Comparison of ENCODE assay signal across 22 cellular contexts in the genomic region with DNA sequence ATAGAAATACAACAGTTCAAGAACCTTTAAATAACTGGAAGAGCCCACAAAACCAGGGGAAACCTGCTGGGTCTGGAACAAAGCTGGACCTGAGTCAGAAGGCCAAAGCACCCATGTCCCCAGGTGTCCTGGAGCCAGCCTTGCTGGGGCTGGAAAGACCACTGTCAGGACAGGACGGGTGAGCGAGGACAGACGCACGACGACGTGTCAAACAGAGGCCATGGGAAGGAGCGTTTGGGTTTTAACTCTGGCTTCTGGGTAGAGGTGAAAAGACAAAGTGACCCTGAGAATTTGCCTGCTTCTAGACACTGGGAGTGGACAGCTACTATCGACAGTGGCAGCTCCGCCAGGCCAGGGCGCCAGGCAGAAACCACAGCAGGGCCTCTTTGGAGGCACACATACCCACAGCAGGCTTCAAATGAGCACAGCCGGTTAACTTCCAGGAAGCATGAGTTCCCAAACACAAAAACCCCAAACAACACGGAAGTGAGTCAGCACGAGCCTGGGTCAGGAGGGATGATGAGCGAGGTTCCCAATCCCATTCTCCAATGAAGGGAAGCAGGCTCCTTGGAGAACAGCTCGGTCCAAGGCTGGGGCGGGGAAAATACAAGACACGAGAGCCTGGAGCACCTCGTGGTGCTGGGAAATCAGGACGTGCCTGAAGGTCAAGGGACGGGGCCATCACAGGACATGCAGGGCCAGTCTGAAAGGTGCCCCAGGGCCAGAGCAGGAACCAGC.
A peak's percentile ranks its signal among the peaks of the same experiment; 100 is the strongest.
DNase-seq lines count a peak whose midpoint lies in the region; ATAC-seq and TF ChIP-seq lines count a peak whose summit lies in the region.
"Had no signal": no experiment of that assay in that cellular context is flagged by ENCODE, and none has a peak within 500 bp of the region (broad histone marks: within the 10 kb centered on the region; RNA-seq: fewer than 3 reads in every experiment).

No MANE protein-coding gene starts in this region.

- no peak overlapping the region for H3K4me3 ChIP-seq in mucosa of descending colon
- H3K4me3 ChIP-seq: skin epidermis had no signal

- DNase-seq in ELR (ENCODE audit: low read depth) (peak; percentile 55), MV-4-11 (lab: John Stamatoyannopoulos, UW) (peak; percentile 48), dermis blood vessel endothelial cell (peak; percentile 66), mucosa of descending colon (peak in 2 of 3 donors; percentile 9 to 34), NCI-H82 treated with DMSO at 0.1 percent for 48 hours (lab: John Stamatoyannopoulos, UW; ENCODE audit: unreplicated experiment) (no peak), LoVo (ENCODE audit: low spot score) (no peak)
- DNase-seq: activated CD4-positive, CD25-positive, alpha-beta regulatory T cell treated with anti-CD3 and anti-CD28 coated beads, Interleukin-2, amount 50 U/mL, for 72 hours; activated CD8-positive, alpha-beta T cell treated with anti-CD3 and anti-CD28 coated beads for 36 hours; activated effector memory CD4-positive, alpha-beta T cell treated with anti-CD3 and anti-CD28 coated beads, Interleukin-2, amount 50 U/mL, for 16 hours; activated T-cell treated with anti-CD3 and anti-CD28 coated beads for 4 hours; cortex of kidney; DMS153; GF-D8; hippocampal formation; left ventricle myocardium superior; NCI-H146; NCI-H524; stimulated activated naive CD4-positive, alpha-beta T cell; T-helper 9 cell had no signal

- H3K4me1 ChIP-seq in mucosa of descending colon (ENCODE audit: low read depth), result no peaks in the 10 kb centered on the region

- TF ChIP-seq CTCF in mucosa of descending colon (IDR thresholded peaks at IDR 0.05), result no peak

- intact Hi-C loops in mucosa of descending colon (cut with DNase I, micrococcal nuclease), result no loop called here

- ATAC-seq in mucosa of descending colon, result no peak
- ATAC-seq in GM21825 (IDR thresholded peaks at IDR 0.05; ENCODE audit: unreplicated experiment), result no peak
- no peak for ATAC-seq in HG03196 (IDR thresholded peaks at IDR 0.05; ENCODE audit: unreplicated experiment)
- ATAC-seq: activated CD8-positive, alpha-beta T cell treated with anti-CD3 and anti-CD28 coated beads for 36 hours; left ventricle myocardium superior had no signal

- no peaks in the 10 kb centered on the region for H3K9me3 ChIP-seq in mucosa of descending colon

- no peaks in the 10 kb centered on the region for H3K36me3 ChIP-seq in mucosa of descending colon (ENCODE audit: low read depth)

Comparison
In these comparisons a context has a peak if more than half of its experiments do, and no peak if none do; other contexts are left out.
1. DNase-seq: peak in ELR (single experiment), MV-4-11 (single experiment), dermis blood vessel endothelial cell (single experiment) and mucosa of descending colon (2 of 3); none in NCI-H82 treated with DMSO at 0.1 percent for 48 hours (single experiment) and LoVo (single experiment).